ENCODE assay signal across 10 cellular contexts in genomic region chr9:113587471-113588031, GRCh38.
DNase-seq lines count a peak whose midpoint lies in the region; ATAC-seq and TF ChIP-seq lines count a peak whose summit lies in the region.
"Had no signal": no experiment of that assay in that cellular context is flagged by ENCODE, and none has a peak within 500 bp of the region (broad histone marks: within the 10 kb centered on the region; RNA-seq: fewer than 3 reads in every experiment).

No MANE protein-coding gene starts in this region.

- WGBS in spleen, 5 donors = 68 to 80% (median 76%) methylated on average over 11 to 14 of the region's 14 CpGs

- TF ChIP-seq CTCF in spleen (IDR thresholded peaks at IDR 0.05 in 8 of 11, conservative IDR thresholded peaks at IDR 0.05 in 3 of 11) = peak in 9 of 11 experiments; percentile 24 to 53 (median 39)

- no peaks in the 10 kb centered on the region for H3K9me3 ChIP-seq in spleen
- H3K9me3 ChIP-seq: HAP-1 had no signal

- ATAC-seq in GM18505 (IDR thresholded peaks at IDR 0.05; ENCODE audit: unreplicated experiment) = no peak

- H3K27ac ChIP-seq in spleen = peak overlapping the region; percentile 38 to 88 (median 75)

- DNase-seq in HT1080 (ENCODE audit: low read depth) = peak; percentile 56
- DNase-seq in amniotic epithelial cell (ENCODE audit: low read depth) = peak; percentile 53
- peak; percentile 81 for DNase-seq in iPS-NIHi7 (ENCODE audit: extremely low spot score)
- DNase-seq in spleen = peak; percentile 83
- no peak for DNase-seq in GM19238 (ENCODE audit: insufficient read length, low spot score)
- no peak for DNase-seq in HuH-7.5 (ENCODE audit: low spot score)
- no peak for DNase-seq in effector CD4-positive, alpha-beta T cell
- DNase-seq: stimulated activated CD4-positive, alpha-beta T cell treated with anti-CD3 and anti-CD28 coated beads, Interleukin-2, amount 100 ng/mL, for 48 hours had no signal

- H3K36me3 ChIP-seq in spleen = peaks cover 0 to 88% (median 44%) of the 10 kb centered on the region in 6 donors
- H3K36me3 ChIP-seq: HAP-1 had no signal

- TF ChIP-seq POLR2A in spleen (IDR thresholded peaks at IDR 0.05) (no peak), GM18505 (IDR thresholded peaks at IDR 0.05; ENCODE audit: borderline replicate concordance, extremely low read depth, insufficient read depth, insufficient read length) (no peak)

- H3K4me3 ChIP-seq in spleen = no peak overlapping the region
- H3K4me3 ChIP-seq: HAP-1 had no signal

- no peaks in the 10 kb centered on the region for H3K27me3 ChIP-seq in spleen (replicated peaks in 1 of 7)

- intact Hi-C loops in spleen (cut with DNase I; ENCODE audit: low total_unique reads) = no loop called here

- peaks cover 56 to 100% (median 87%) of the 10 kb centered on the region in 6 donors for H3K4me1 ChIP-seq in spleen
- H3K4me1 ChIP-seq: HAP-1 had no signal

Comparison
In these comparisons a context has a peak if more than half of its experiments do, and no peak if none do; other contexts are left out.
1. DNase-seq: peak in HT1080 (single experiment), amniotic epithelial cell (single experiment), iPS-NIHi7 (single experiment) and spleen (single experiment); none in GM19238 (single experiment), HuH-7.5 (single experiment) and effector CD4-positive, alpha-beta T cell (single experiment).